1 cellular context compared by ENCODE assay signal in genomic region chr4:186758929-186759682, GRCh38.
TF ChIP-seq lines count a peak whose summit lies in the region.

No MANE protein-coding gene starts in this region.

TF ChIP-seq in K562, 482 proteins besides CTCF, POLR2A, EP300 and RAD21 (continued from another document and continues in another):
- no peak for TF ChIP-seq CREB5 (CRISPR knock-in tag; IDR thresholded peaks at IDR 0.05)
- peak; percentile 79 for TF ChIP-seq MYBL2 (IDR thresholded peaks at IDR 0.05; ENCODE audit: low read depth)
- TF ChIP-seq MYBL2 (CRISPR knock-in tag; IDR thresholded peaks at IDR 0.05; ENCODE audit: borderline replicate concordance) = no peak
- no peak for TF ChIP-seq TSC22D4 (tag; IDR thresholded peaks at IDR 0.05)
- TF ChIP-seq MAZ (CRISPR knock-in tag; conservative IDR thresholded peaks at IDR 0.05 in 1 of 2, IDR thresholded peaks at IDR 0.05 in 1 of 2) = no peak
- TF ChIP-seq NFATC3 (IDR thresholded peaks at IDR 0.05) = no peak
- TF ChIP-seq KHSRP (IDR thresholded peaks at IDR 0.05) = no peak
- TF ChIP-seq KDM1A (IDR thresholded peaks at IDR 0.05) = no peak
- TF ChIP-seq NR0B1 (IDR thresholded peaks at IDR 0.05; ENCODE audit: partially characterized antibody) = no peak
- no peak for TF ChIP-seq ZNF79 (CRISPR knock-in tag; IDR thresholded peaks at IDR 0.05; ENCODE audit: low read depth)
- TF ChIP-seq BRD4 (IDR thresholded peaks at IDR 0.05) = no peak
- TF ChIP-seq ZNF584 (CRISPR knock-in tag; IDR thresholded peaks at IDR 0.05; ENCODE audit: low read depth) = no peak
- no peak for TF ChIP-seq TEAD2 (tag; IDR thresholded peaks at IDR 0.05)
- TF ChIP-seq SRF (CRISPR knock-in tag; IDR thresholded peaks at IDR 0.05) = no peak
- no peak for TF ChIP-seq CEBPB (tag; IDR thresholded peaks at IDR 0.05)
- TF ChIP-seq MLLT1 (IDR thresholded peaks at IDR 0.05) = no peak
- no peak for TF ChIP-seq ZNF395 (CRISPR knock-in tag; IDR thresholded peaks at IDR 0.05)
- TF ChIP-seq ZC3H8 (IDR thresholded peaks at IDR 0.05) = no peak
- no peak for TF ChIP-seq MCM5 (IDR thresholded peaks at IDR 0.05; ENCODE audit: low read depth)
- TF ChIP-seq ZBTB7A (IDR thresholded peaks at IDR 0.05; ENCODE audit: borderline replicate concordance, control insufficient read depth, low read depth, low read length) = no peak
- TF ChIP-seq SP1 (CRISPR knock-in tag; IDR thresholded peaks at IDR 0.05) = no peak
- no peak for TF ChIP-seq ZNF57 (CRISPR knock-in tag; IDR thresholded peaks at IDR 0.05)
- TF ChIP-seq BHLHE40 (IDR thresholded peaks at IDR 0.05; ENCODE audit: low read length) = peak; percentile 72
- TF ChIP-seq STAT6 (CRISPR knock-in tag; IDR thresholded peaks at IDR 0.05) = no peak
- no peak for TF ChIP-seq PTTG1 (tag; IDR thresholded peaks at IDR 0.05; ENCODE audit: low read depth)
- TF ChIP-seq SLC30A9 (CRISPR knock-in tag; IDR thresholded peaks at IDR 0.05) = no peak
- no peak for TF ChIP-seq ZNF398 (CRISPR knock-in tag; IDR thresholded peaks at IDR 0.05)
- TF ChIP-seq USF2 (CRISPR knock-in tag; IDR thresholded peaks at IDR 0.05) = peak; percentile 66
- TF ChIP-seq ZNF655 (CRISPR knock-in tag; IDR thresholded peaks at IDR 0.05) = no peak
- no peak for TF ChIP-seq ILF3 (IDR thresholded peaks at IDR 0.05; ENCODE audit: borderline replicate concordance)
- TF ChIP-seq NRF1 (conservative IDR thresholded peaks at IDR 0.05 in 1 of 2, IDR thresholded peaks at IDR 0.05 in 1 of 2) = peak; percentile 80 to 82
- TF ChIP-seq SRSF3 (IDR thresholded peaks at IDR 0.05; ENCODE audit: insufficient read depth, low read length) = no peak
- TF ChIP-seq BMI1 (IDR thresholded peaks at IDR 0.05; ENCODE audit: low read length) = no peak
- no peak for TF ChIP-seq MTA3 (IDR thresholded peaks at IDR 0.05; ENCODE audit: borderline replicate concordance)
- TF ChIP-seq ZNF444 (CRISPR knock-in tag; IDR thresholded peaks at IDR 0.05) = no peak
- no peak for TF ChIP-seq THAP7 (CRISPR knock-in tag; IDR thresholded peaks at IDR 0.05)
- no peak for TF ChIP-seq NCOA4 (IDR thresholded peaks at IDR 0.05; ENCODE audit: partially characterized antibody)
- no peak for TF ChIP-seq SFPQ (IDR thresholded peaks at IDR 0.05; ENCODE audit: low read depth, low read length)
- no peak for TF ChIP-seq STAT5A (IDR thresholded peaks at IDR 0.05; ENCODE audit: borderline replicate concordance, low read length)
- no peak for TF ChIP-seq HMBOX1 (IDR thresholded peaks at IDR 0.05)
- TF ChIP-seq BRD9 (IDR thresholded peaks at IDR 0.05; ENCODE audit: low read depth, partially characterized antibody) = peak; percentile 34
- no peak for TF ChIP-seq KLF6 (CRISPR knock-in tag; IDR thresholded peaks at IDR 0.05; ENCODE audit: borderline replicate concordance)
- TF ChIP-seq ZKSCAN3 (CRISPR knock-in tag; IDR thresholded peaks at IDR 0.05) = no peak
- no peak for TF ChIP-seq ZNF133 (CRISPR knock-in tag; IDR thresholded peaks at IDR 0.05)
- TF ChIP-seq STAG1 (CRISPR knock-in tag; IDR thresholded peaks at IDR 0.05; ENCODE audit: borderline replicate concordance) = no peak
- peak; percentile 20 for TF ChIP-seq ZFP36 (IDR thresholded peaks at IDR 0.05; ENCODE audit: low read depth, low read length, partially characterized antibody)
- no peak for TF ChIP-seq ZNF408 (CRISPR knock-in tag; IDR thresholded peaks at IDR 0.05; ENCODE audit: low read depth)
- TF ChIP-seq RFX5 (IDR thresholded peaks at IDR 0.05; ENCODE audit: low read depth, low read length) = peak; percentile 86
- TF ChIP-seq CHD2 (IDR thresholded peaks at IDR 0.05; ENCODE audit: low read depth, low read length) = peak; percentile 95
- no peak for TF ChIP-seq SIX5 (IDR thresholded peaks at IDR 0.05; ENCODE audit: borderline replicate concordance in 1 of 2, insufficient read depth in 1 of 2, low read depth in 1 of 2, low read length in 2 of 2)
- no peak for TF ChIP-seq ZNF764 (CRISPR knock-in tag; IDR thresholded peaks at IDR 0.05; ENCODE audit: low read depth)
- no peak for TF ChIP-seq PHB2 (IDR thresholded peaks at IDR 0.05; ENCODE audit: low read depth)
- TF ChIP-seq SMARCA4 (IDR thresholded peaks at IDR 0.05) = no peak
- peak in 1 of 2 experiments; percentile 10 for TF ChIP-seq E2F6 (IDR thresholded peaks at IDR 0.05; ENCODE audit: borderline replicate concordance in 1 of 2, extremely low read depth in 1 of 2, insufficient read depth in 1 of 2, insufficient read length in 1 of 2, low read depth in 1 of 2, low read length in 1 of 2, poor library complexity in 1 of 2, severe bottlenecking in 1 of 2)
- no peak for TF ChIP-seq XRCC4 (IDR thresholded peaks at IDR 0.05; ENCODE audit: extremely low read depth, insufficient read depth, insufficient read length)
